7 cellular contexts compared by ENCODE assay signal in genomic region chr12:106357549-106358409, GRCh38. TPM values are rescaled to one million over a fixed set of nuclear protein-coding genes. Genes with fewer than 3 reads are reported as not detected.
DNase-seq lines count a peak whose midpoint lies in the region; ATAC-seq and TF ChIP-seq lines count a peak whose summit lies in the region.

Gene POLR3B (plus strand): TSS chr12:106357748. CDS start chr12:106357880, 132 bp downstream.

- in situ Hi-C loops in astrocyte of the cerebellum (cut with HindIII; ENCODE audit: low sequenced_read_pairs) = no loop called here

- DNase-seq in NCI-H187 treated with DMSO at 0.1 percent for 48 hours (lab: John Stamatoyannopoulos, UW) (peak; percentile 95), T-helper 22 cell (ENCODE audit: low read depth) (peak; percentile 89), astrocyte of the cerebellum (ENCODE audit: low read depth) (peak; percentile 93), hepatic stellate cell (ENCODE audit: low spot score) (peak; percentile 92), renal cortical epithelial cell (ENCODE audit: low read depth) (peak; percentile 82)

- peak within 1 kb of the TSS; percentile 86 for H3K4me3 ChIP-seq in astrocyte of the cerebellum (ENCODE audit: low read depth, low read length)

- TF ChIP-seq CTCF in astrocyte of the cerebellum (IDR thresholded peaks at IDR 0.05; ENCODE audit: low read depth, low read length, missing control alignments) = peak; percentile 90

- ATAC-seq in GM18502 (IDR thresholded peaks at IDR 0.05; ENCODE audit: poor library complexity, unreplicated experiment) = peak; percentile 92
- peak; percentile 91 for ATAC-seq in HG02970 (IDR thresholded peaks at IDR 0.05; ENCODE audit: low FRiP score, unreplicated experiment)

RNA-seq across cellular contexts. Expression of gene POLR3B, which starts in this region (rescaled TPM):
- 10.9 and 17.3 TPM in 2 replicates for total RNA-seq in renal cortical epithelial cell

Comparison
In these comparisons a context has a peak if more than half of its experiments do, and no peak if none do; other contexts are left out.
1. Peak in every context shown above with its lines: DNase-seq, ATAC-seq and H3K4me3 ChIP-seq.